Comparison of ENCODE assay signal across 1 cellular context in genomic region chr9:112331676-112331955, GRCh38.
TF ChIP-seq lines count a peak whose summit lies in the region.

No MANE protein-coding gene starts in this region.

TF ChIP-seq in IMR-90, 13 proteins besides CTCF, POLR2A, EP300 and RAD21:
- no peak for TF ChIP-seq USF2 (IDR thresholded peaks at IDR 0.05; ENCODE audit: low read depth, low read length)
- TF ChIP-seq MAZ (IDR thresholded peaks at IDR 0.05; ENCODE audit: borderline replicate concordance, low read depth, low read length): no peak
- no peak for TF ChIP-seq SMC3 (IDR thresholded peaks at IDR 0.05; ENCODE audit: low read depth, low read length)
- TF ChIP-seq FOS (IDR thresholded peaks at IDR 0.05; ENCODE audit: low read depth, low read length): no peak
- TF ChIP-seq RFX5 (IDR thresholded peaks at IDR 0.05; ENCODE audit: low read depth, low read length): no peak
- TF ChIP-seq MXI1 (IDR thresholded peaks at IDR 0.05; ENCODE audit: borderline replicate concordance, low read depth, low read length): no peak
